ENCODE assay signal across 8 cellular contexts in the genomic region with DNA sequence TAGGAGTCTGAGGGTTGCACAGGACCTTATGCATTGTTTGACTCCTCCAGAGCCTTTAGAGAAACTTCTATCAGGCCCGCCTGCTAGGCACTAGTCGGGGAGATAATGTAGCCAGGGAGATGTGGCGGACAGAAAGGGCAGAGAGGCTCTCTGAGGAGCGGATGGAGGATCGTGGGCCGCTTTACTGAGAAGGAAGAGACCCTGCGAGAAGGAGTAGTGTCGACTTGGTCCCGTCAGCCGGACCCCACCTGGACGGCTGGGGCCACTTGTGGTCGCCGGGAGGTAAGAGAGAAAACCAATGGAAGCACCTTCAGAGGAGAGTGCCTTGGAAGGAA. TPM values are rescaled to one million over a fixed set of nuclear protein-coding genes. Genes with fewer than 3 reads are reported as not detected.
A peak's percentile ranks its signal among the peaks of the same experiment; 100 is the strongest.
DNase-seq lines count a peak whose midpoint lies in the region; ATAC-seq and TF ChIP-seq lines count a peak whose summit lies in the region.

No MANE protein-coding gene starts in this region.

- no peak overlapping the region for H4K91ac ChIP-seq in mesenchymal stem cell (ENCODE audit: low read length)

- H2AK5ac ChIP-seq in mesenchymal stem cell (ENCODE audit: low read length, severe bottlenecking): no peak overlapping the region

- peak overlapping the region in 1 of 2 experiments; percentile 41 for H3K18ac ChIP-seq in mesenchymal stem cell (ENCODE audit: low read depth in 1 of 2, low read length in 2 of 2)

- no peak overlapping the region for H2BK120ac ChIP-seq in mesenchymal stem cell (ENCODE audit: low read depth, low read length)

- peak overlapping the region; percentile 92 for H2AFZ ChIP-seq in mesenchymal stem cell (ENCODE audit: low read depth, low read length)

- POLR2A ChIA-PET in activated CD4-positive, alpha-beta T cell treated with anti-CD3 and anti-CD28 coated beads for 36 hours (lab: Charles Lee): no interaction called here

- in situ Hi-C loops in astrocyte of the cerebellum (cut with HindIII; ENCODE audit: low sequenced_read_pairs): no loop called here

- TF ChIP-seq POLR2A in vagina (IDR thresholded peaks at IDR 0.05): no peak

- CTCF ChIA-PET in activated CD4-positive, alpha-beta T cell treated with anti-CD3 and anti-CD28 coated beads for 36 hours (lab: Charles Lee): interaction anchor here (0.6 to 1.1 kb wide), 4 partner anchors 11 to 499 kb away, joined by 3 read pairs; a partner anchor contains a TSS

- H3K36me3 ChIP-seq in mesenchymal stem cell (ENCODE audit: control insufficient read depth in 1 of 2, insufficient read depth in 2 of 2, low read depth in 1 of 2, low read length in 2 of 2) (peaks cover 30 to 32% of the 10 kb centered on the region in 2 experiments), vagina (peaks cover 0 to 23% of the 10 kb centered on the region in 2 donors)

- H3K23ac ChIP-seq in mesenchymal stem cell (ENCODE audit: low read length in 2 of 2): peak overlapping the region in 1 of 2 experiments; percentile 23

- H3K79me1 ChIP-seq in mesenchymal stem cell (replicated peaks; ENCODE audit: low read length, poor library complexity, severe bottlenecking): peaks cover 47% of the 10 kb centered on the region

- H3K9me3 ChIP-seq in mesenchymal stem cell (ENCODE audit: control insufficient read depth, low read length) (no peaks in the 10 kb centered on the region), vagina (no peaks in the 10 kb centered on the region)

- H2BK12ac ChIP-seq in mesenchymal stem cell (ENCODE audit: low read length in 2 of 2): no peak overlapping the region

- H3K27me3 ChIP-seq in mesenchymal stem cell (ENCODE audit: control insufficient read depth in 1 of 2, insufficient read depth in 1 of 2, low read length in 2 of 2) (no peaks in the 10 kb centered on the region), vagina (no peaks in the 10 kb centered on the region)

- no peak overlapping the region for H2BK15ac ChIP-seq in mesenchymal stem cell (ENCODE audit: low read depth, poor library complexity, severe bottlenecking)

- peak overlapping the region; percentile 95 for H3K27ac Mint-ChIP-seq in activated CD4-positive, alpha-beta T cell treated with anti-CD3 and anti-CD28 coated beads for 36 hours

- peaks cover 11% of the 10 kb centered on the region for H3K4me1 ChIP-seq in mesenchymal stem cell (ENCODE audit: control insufficient read depth, insufficient read depth, low read depth, low read length)
- H3K4me1 ChIP-seq in vagina: peaks cover 40% of the 10 kb centered on the region

- H3K14ac ChIP-seq in mesenchymal stem cell (ENCODE audit: low read length in 2 of 2): no peak overlapping the region

- H3K27ac ChIP-seq in mesenchymal stem cell (ENCODE audit: low read length, poor library complexity, severe bottlenecking) (peak overlapping the region; percentile 92), vagina (peak overlapping the region; percentile 90)

- TF ChIP-seq CTCF in astrocyte of the cerebellum (IDR thresholded peaks at IDR 0.05; ENCODE audit: low read depth, low read length, missing control alignments) (no peak), vagina (IDR thresholded peaks at IDR 0.05) (no peak)

- WGBS in mesenchymal stem cell: 0% methylated on average over 13 of the region's 13 CpGs

- ATAC-seq in activated CD4-positive, alpha-beta T cell treated with anti-CD3 and anti-CD28 coated beads for 36 hours: peak; percentile 37
- peak; percentile 7 for ATAC-seq in HG03280 (IDR thresholded peaks at IDR 0.05; ENCODE audit: unreplicated experiment)

- H3K27me3 Mint-ChIP-seq in activated CD4-positive, alpha-beta T cell treated with anti-CD3 and anti-CD28 coated beads for 36 hours: no peaks in the 10 kb centered on the region

- H3K4me1 Mint-ChIP-seq in activated CD4-positive, alpha-beta T cell treated with anti-CD3 and anti-CD28 coated beads for 36 hours: peaks cover 37% of the 10 kb centered on the region

- H4K8ac ChIP-seq in mesenchymal stem cell (ENCODE audit: low read length): no peak overlapping the region

- no peak overlapping the region for H2BK5ac ChIP-seq in mesenchymal stem cell (ENCODE audit: low read depth, low read length, poor library complexity, severe bottlenecking)

- H3K4me2 ChIP-seq in mesenchymal stem cell (ENCODE audit: low read length, poor library complexity, severe bottlenecking): peak overlapping the region; percentile 96

- H3K4ac ChIP-seq in mesenchymal stem cell (ENCODE audit: low read depth in 1 of 2, low read length in 2 of 2): peak overlapping the region in 1 of 2 experiments; percentile 17

- peak overlapping the region; percentile 90 for H3K4me3 Mint-ChIP-seq in activated CD4-positive, alpha-beta T cell treated with anti-CD3 and anti-CD28 coated beads for 36 hours

- intact Hi-C loops in activated CD4-positive, alpha-beta T cell treated with anti-CD3 and anti-CD28 coated beads for 36 hours (cut with DNase I, micrococcal nuclease): loop anchor here (1.0 to 10.0 kb wide), 13 partner anchors 54 to 599 kb away; a partner anchor contains a TSS
- intact Hi-C loops in vagina (cut with DNase I): loop anchor here (5.0 kb wide), 1 partner anchor 54 kb away; a partner anchor contains a TSS

- H3K9ac ChIP-seq in mesenchymal stem cell (ENCODE audit: low read length): peak overlapping the region; percentile 97

- no peaks in the 10 kb centered on the region for H3K9me3 Mint-ChIP-seq in activated CD4-positive, alpha-beta T cell treated with anti-CD3 and anti-CD28 coated beads for 36 hours (ENCODE audit: low read depth)

- peaks cover 10% of the 10 kb centered on the region for H3K36me3 Mint-ChIP-seq in activated CD4-positive, alpha-beta T cell treated with anti-CD3 and anti-CD28 coated beads for 36 hours (ENCODE audit: low read depth)

- H3K4me3 ChIP-seq in astrocyte of the cerebellum (ENCODE audit: low read depth, low read length): peak overlapping the region; percentile 99
- peak overlapping the region; percentile 85 to 97 for H3K4me3 ChIP-seq in mesenchymal stem cell (ENCODE audit: insufficient read depth in 1 of 2, low read depth in 1 of 2, low read length in 2 of 2)
- H3K4me3 ChIP-seq in vagina: peak overlapping the region; percentile 72 to 91

- DNase-seq in activated CD4-positive, alpha-beta T cell treated with anti-CD3 and anti-CD28 coated beads for 36 hours: no peak
- no peak for DNase-seq in activated CD4-positive, alpha-beta T cell treated with anti-CD3 and anti-CD28 coated beads for 4 hours
- DNase-seq in astrocyte of the cerebellum (ENCODE audit: low read depth): no peak
- DNase-seq in mesenchymal stem cell: no peak
- no peak for DNase-seq in vagina (ENCODE audit: extremely low spot score in 2 of 2)
- DNase-seq in NCI-H82 treated with DMSO at 0.1 percent for 48 hours (lab: John Stamatoyannopoulos, UW; ENCODE audit: unreplicated experiment): no peak
- no peak for DNase-seq in stimulated activated CD4-positive, alpha-beta T cell treated with anti-CD3 and anti-CD28 coated beads, Interleukin-4, amount 100 ng/mL, for 4 hours

RNA-seq across cellular contexts. Expression of a gene that starts 0.5 kb away (rescaled TPM):
- 10 to 100 TPM; 48.2 to 58.2 TPM for total RNA-seq in activated CD4-positive, alpha-beta T cell treated with anti-CD3 and anti-CD28 coated beads for 36 hours
- 38.7 TPM for polyA plus RNA-seq in mesenchymal stem cell (2013, experiment 1 of 2)
- polyA plus RNA-seq in mesenchymal stem cell (2013, experiment 2 of 2): 39.8 TPM
- 40.8 TPM for total RNA-seq in vagina

RNA-seq across cellular contexts. Expression of a gene that starts 29.6 kb away (rescaled TPM):
- total RNA-seq in activated CD4-positive, alpha-beta T cell treated with anti-CD3 and anti-CD28 coated beads for 36 hours: 1 to 10 TPM; 2.4 to 3.3 TPM
- polyA plus RNA-seq in mesenchymal stem cell (2013, experiment 1 of 2): 0.03 TPM
- polyA plus RNA-seq in mesenchymal stem cell (2013, experiment 2 of 2): 0.01 TPM
- total RNA-seq in vagina: not detected

RNA-seq across cellular contexts. Expression of a gene that starts 37.0 kb away (rescaled TPM):
- under 1 TPM; 0.05 to 0.07 TPM for total RNA-seq in activated CD4-positive, alpha-beta T cell treated with anti-CD3 and anti-CD28 coated beads for 36 hours
- 0.10 TPM for polyA plus RNA-seq in mesenchymal stem cell (2013, experiment 1 of 2)
- 0.07 TPM for polyA plus RNA-seq in mesenchymal stem cell (2013, experiment 2 of 2)
- total RNA-seq in vagina: not detected

RNA-seq across cellular contexts. Expression of a gene that starts 55.0 kb away (rescaled TPM):
- total RNA-seq in activated CD4-positive, alpha-beta T cell treated with anti-CD3 and anti-CD28 coated beads for 36 hours: 1 to 10 TPM; 6.9 to 8.1 TPM
- 6.3 TPM for polyA plus RNA-seq in mesenchymal stem cell (2013, experiment 1 of 2)
- polyA plus RNA-seq in mesenchymal stem cell (2013, experiment 2 of 2): 7.2 TPM
- total RNA-seq in vagina: 22.1 TPM
